8 cellular contexts compared by ENCODE assay signal in genomic region chrX:16711219-16712115, GRCh38. TPM values are rescaled to one million over a fixed set of nuclear protein-coding genes. Genes with fewer than 3 reads are reported as not detected.
A peak's percentile ranks its signal among the peaks of the same experiment; 100 is the strongest.
DNase-seq lines count a peak whose midpoint lies in the region; ATAC-seq and TF ChIP-seq lines count a peak whose summit lies in the region.

No MANE protein-coding gene starts in this region.

- H3K9me3 ChIP-seq in right atrium auricular region, result no peaks in the 10 kb centered on the region

- no peaks in the 10 kb centered on the region for H3K27me3 Mint-ChIP-seq in activated T-cell treated with anti-CD3 and anti-CD28 coated beads, Interleukin-2, amount 50 U/mL, for 4 hours (ENCODE audit: low read depth)
- H3K27me3 Mint-ChIP-seq in activated CD4-positive, alpha-beta memory T cell treated with anti-CD3 and anti-CD28 coated beads for 36 hours, result no peaks in the 10 kb centered on the region

- H3K36me3 ChIP-seq in right atrium auricular region, result no peaks in the 10 kb centered on the region

- peaks cover 0 to 7% of the 10 kb centered on the region in 2 donors for H3K4me1 ChIP-seq in right atrium auricular region

- H3K27ac ChIP-seq in right atrium auricular region, result peak overlapping the region; percentile 77 to 82

- no peak for DNase-seq in activated T-cell treated with anti-CD3 and anti-CD28 coated beads, Interleukin-2, amount 50 U/mL, for 4 hours
- no peak for DNase-seq in activated T-cell treated with anti-CD3 and anti-CD28 coated beads, Interleukin-2, amount 50 U/mL, for 1 hour
- DNase-seq in activated CD4-positive, alpha-beta memory T cell treated with anti-CD3 and anti-CD28 coated beads for 36 hours, result no peak
- DNase-seq in right atrium auricular region (ENCODE audit: low spot score) (no peak), sciatic nerve (ENCODE audit: low spot score) (no peak), EL (no peak), activated gamma-delta T cell treated with Interleukin-2 at 50 U/mL for 16 hours (no peak)

- no peak overlapping the region for H3K27ac Mint-ChIP-seq in activated CD4-positive, alpha-beta memory T cell treated with anti-CD3 and anti-CD28 coated beads for 36 hours

- intact Hi-C loops in activated CD4-positive, alpha-beta memory T cell treated with anti-CD3 and anti-CD28 coated beads for 36 hours (cut with micrococcal nuclease), result loop anchor here (10.0 kb wide), 3 partner anchors 957 to 1377 kb away; partner anchors contain the start of gene PIGA
- intact Hi-C loops in sciatic nerve (cut with DNase I), result no loop called here

- no peak for TF ChIP-seq CTCF in right atrium auricular region (IDR thresholded peaks at IDR 0.05)

- H3K4me1 Mint-ChIP-seq in activated T-cell treated with anti-CD3 and anti-CD28 coated beads, Interleukin-2, amount 50 U/mL, for 4 hours (ENCODE audit: low read depth), result peaks cover 7% of the 10 kb centered on the region
- H3K4me1 Mint-ChIP-seq in activated CD4-positive, alpha-beta memory T cell treated with anti-CD3 and anti-CD28 coated beads for 36 hours (ENCODE audit: low read depth), result peaks cover 14% of the 10 kb centered on the region

- H3K36me3 Mint-ChIP-seq in activated T-cell treated with anti-CD3 and anti-CD28 coated beads, Interleukin-2, amount 50 U/mL, for 4 hours (ENCODE audit: insufficient read depth), result peaks cover 1% of the 10 kb centered on the region
- H3K36me3 Mint-ChIP-seq in activated CD4-positive, alpha-beta memory T cell treated with anti-CD3 and anti-CD28 coated beads for 36 hours, result no peaks in the 10 kb centered on the region

- H3K4me3 Mint-ChIP-seq in activated T-cell treated with anti-CD3 and anti-CD28 coated beads, Interleukin-2, amount 50 U/mL, for 4 hours, result peak overlapping the region; percentile 71
- peak overlapping the region; percentile 74 for H3K4me3 Mint-ChIP-seq in activated CD4-positive, alpha-beta memory T cell treated with anti-CD3 and anti-CD28 coated beads for 36 hours

- H3K27me3 ChIP-seq in right atrium auricular region, result peaks cover 0 to 6% of the 10 kb centered on the region in 2 donors

- POLR2A ChIA-PET in activated CD4-positive, alpha-beta memory T cell treated with anti-CD3 and anti-CD28 coated beads for 36 hours (lab: Charles Lee), result interaction anchor here (0.6 kb wide), 1 partner anchor 15 kb away, joined by 4 read pairs; no protein-coding TSS in a partner anchor

- CTCF ChIA-PET in activated CD4-positive, alpha-beta memory T cell treated with anti-CD3 and anti-CD28 coated beads for 36 hours (lab: Charles Lee), result interaction anchor here (1.6 kb wide), 1 partner anchor 15 kb away, joined by 4 read pairs; no protein-coding TSS in a partner anchor

- ATAC-seq in activated T-cell treated with anti-CD3 and anti-CD28 coated beads, Interleukin-2, amount 50 U/mL, for 4 hours, result peak in 1 of 2 donors; percentile 13
- ATAC-seq in HG02973 (IDR thresholded peaks at IDR 0.05; ENCODE audit: unreplicated experiment), result peak; percentile 24
- ATAC-seq in sciatic nerve, result peak; percentile 27

- H3K9me3 Mint-ChIP-seq in activated T-cell treated with anti-CD3 and anti-CD28 coated beads, Interleukin-2, amount 50 U/mL, for 4 hours, result no peaks in the 10 kb centered on the region
- H3K9me3 Mint-ChIP-seq in activated CD4-positive, alpha-beta memory T cell treated with anti-CD3 and anti-CD28 coated beads for 36 hours, result no peaks in the 10 kb centered on the region

- peak overlapping the region; percentile 52 to 71 for H3K4me3 ChIP-seq in right atrium auricular region

RNA-seq across cellular contexts. Expression of gene CTPS2, which starts 1.0 kb away (rescaled TPM):
- 1 to 10 TPM; 1.2 to 2.6 (median 1.5) TPM for total RNA-seq in activated T-cell treated with anti-CD3 and anti-CD28 coated beads, Interleukin-2, amount 50 U/mL, for 4 hours
- total RNA-seq in activated CD4-positive, alpha-beta memory T cell treated with anti-CD3 and anti-CD28 coated beads for 36 hours, result 1 to 10 TPM; 6.3 to 6.6 TPM
- total RNA-seq in right atrium auricular region (1 to 10 TPM; 4.4 to 4.8 TPM), sciatic nerve (17.0 TPM)

RNA-seq across cellular contexts. Expression of gene SYAP1, which starts 7.9 kb away (rescaled TPM):
- total RNA-seq in activated T-cell treated with anti-CD3 and anti-CD28 coated beads, Interleukin-2, amount 50 U/mL, for 4 hours, result 10 to 100 TPM; 16.7 to 28.6 (median 19.3) TPM
- 10 to 100 TPM; 20.8 to 22.4 TPM for total RNA-seq in activated CD4-positive, alpha-beta memory T cell treated with anti-CD3 and anti-CD28 coated beads for 36 hours
- total RNA-seq in right atrium auricular region (10 to 100 TPM; 16.9 to 17.6 TPM), sciatic nerve (23.4 TPM)
